ENCODE assay signal across 8 cellular contexts in genomic region chr1:50969611-50970507, GRCh38. TPM values are rescaled to one million over a fixed set of nuclear protein-coding genes. Genes with fewer than 3 reads are reported as not detected.
DNase-seq lines count a peak whose midpoint lies in the region; ATAC-seq and TF ChIP-seq lines count a peak whose summit lies in the region.

Gene CDKN2C, plus strand, starts transcription at chr1:50970245. Its CDS starts 124 bp downstream, at chr1:50970369.

- H3F3A ChIP-seq in PC-3 (ENCODE audit: low read length, unreplicated experiment), result no peaks in the 10 kb centered on the region

- peak; percentile 71 for TF ChIP-seq POLR2A in transverse colon (IDR thresholded peaks at IDR 0.05)

- CTCF ChIA-PET in PC-3 (lab: Charles Lee), result interaction anchor here (0.6 to 1.0 kb wide), 2 partner anchors 41 to 119 kb away, joined by 3 read pairs; no protein-coding TSS in a partner anchor
- CTCF ChIA-PET in naive thymus-derived CD4-positive, alpha-beta T cell (lab: Charles Lee), result interaction anchor here (1.4 to 1.6 kb wide), 2 partner anchors 40 to 195 kb away, joined by 5 to 7 read pairs; no protein-coding TSS in a partner anchor

- no peaks in the 10 kb centered on the region for H3K9me3 Mint-ChIP-seq in activated T-helper 17 cell treated with anti-CD3 and anti-CD28 coated beads, Interleukin-2, amount 50 U/mL, for 72 hours
- no peaks in the 10 kb centered on the region for H3K9me3 Mint-ChIP-seq in naive thymus-derived CD4-positive, alpha-beta T cell

- H3K4me3 Mint-ChIP-seq in activated T-helper 17 cell treated with anti-CD3 and anti-CD28 coated beads, Interleukin-2, amount 50 U/mL, for 72 hours, result peak within 1 kb of the TSS; percentile 92
- H3K4me3 Mint-ChIP-seq in naive thymus-derived CD4-positive, alpha-beta T cell, result peak within 1 kb of the TSS; percentile 92 to 99 (median 98)

- H3K27ac Mint-ChIP-seq in activated T-helper 17 cell treated with anti-CD3 and anti-CD28 coated beads, Interleukin-2, amount 50 U/mL, for 72 hours, result peak within 1 kb of the TSS; percentile 88
- peak within 1 kb of the TSS; percentile 74 to 100 (median 91) for H3K27ac Mint-ChIP-seq in naive thymus-derived CD4-positive, alpha-beta T cell

- DNase-seq in EH (ENCODE audit: low read depth) (peak; percentile 96), PC-3 (peak; percentile 93), fibroblast of lung (ENCODE audit: low read depth in 2 of 2) (peak; percentile 79 to 90), transverse colon (peak; percentile 77)
- DNase-seq in naive thymus-derived CD4-positive, alpha-beta T cell, result peak; percentile 16 to 70 (median 51)

- no peaks in the 10 kb centered on the region for H3K9me3 ChIP-seq in PC-3 (ENCODE audit: low read length)
- no peaks in the 10 kb centered on the region for H3K9me3 ChIP-seq in fibroblast of lung (ENCODE audit: control insufficient read depth, insufficient read depth, low read depth, low read length)
- no peaks in the 10 kb centered on the region for H3K9me3 ChIP-seq in naive thymus-derived CD4-positive, alpha-beta T cell (ENCODE audit: control insufficient read depth in 2 of 3, low read length in 3 of 3)
- H3K9me3 ChIP-seq in transverse colon, result no peaks in the 10 kb centered on the region

- no peak within 1 kb of the TSS for H2AFZ ChIP-seq in KMS-11 (ENCODE audit: low read depth)
- H2AFZ ChIP-seq in PC-3 (ENCODE audit: low read length), result peak within 1 kb of the TSS; percentile 87
- H2AFZ ChIP-seq in fibroblast of lung (ENCODE audit: low read length), result peak within 1 kb of the TSS; percentile 74

- peak within 1 kb of the TSS; percentile 21; the same call in 1 of the 2 replicates for H3K4me2 ChIP-seq in KMS-11
- peak within 1 kb of the TSS; percentile 95 for H3K4me2 ChIP-seq in PC-3 (ENCODE audit: low read length)
- peak within 1 kb of the TSS; percentile 74 for H3K4me2 ChIP-seq in fibroblast of lung (ENCODE audit: extremely low read depth, insufficient read depth, low read length)

- no peak for TF ChIP-seq EP300 in transverse colon (IDR thresholded peaks at IDR 0.05; ENCODE audit: low read depth)

- peaks cover 13% of the 10 kb centered on the region for H3K27me3 Mint-ChIP-seq in activated T-helper 17 cell treated with anti-CD3 and anti-CD28 coated beads, Interleukin-2, amount 50 U/mL, for 72 hours
- H3K27me3 Mint-ChIP-seq in naive thymus-derived CD4-positive, alpha-beta T cell, result peaks cover 3 to 27% (median 11%) of the 10 kb centered on the region in 5 donors

- TF ChIP-seq CTCF in KMS-11 (conservative IDR thresholded peaks at IDR 0.05; ENCODE audit: low read depth, low read length), result no peak
- no peak for TF ChIP-seq CTCF in PC-3 (conservative IDR thresholded peaks at IDR 0.05; ENCODE audit: low read depth, low read length)
- TF ChIP-seq CTCF in fibroblast of lung (conservative IDR thresholded peaks at IDR 0.05 in 1 of 2, IDR thresholded peaks at IDR 0.05 in 1 of 2; ENCODE audit: low read depth in 1 of 2, low read length in 2 of 2), result peak in 1 of 2 donors; percentile 10
- TF ChIP-seq CTCF in transverse colon (IDR thresholded peaks at IDR 0.05), result peak in 1 of 5 experiments; percentile 10

- in situ Hi-C loops in transverse colon (cut with MboI; ENCODE audit: low pct_ligation_motif_present in 1 of 4, low pct_unique_long_range_greater_than_20kb in 1 of 4, low sequenced_read_pairs in 3 of 4), result no loop called here

- H3K79me2 ChIP-seq in KMS-11 (ENCODE audit: insufficient read depth, low read depth) (peaks cover 79% of the 10 kb centered on the region), PC-3 (ENCODE audit: low read length) (peaks cover 81% of the 10 kb centered on the region), fibroblast of lung (ENCODE audit: control insufficient read depth, insufficient read depth, low read length) (peaks cover 60% of the 10 kb centered on the region)

- H3K36me3 Mint-ChIP-seq in activated T-helper 17 cell treated with anti-CD3 and anti-CD28 coated beads, Interleukin-2, amount 50 U/mL, for 72 hours (ENCODE audit: low read depth), result peaks cover 21% of the 10 kb centered on the region
- H3K36me3 Mint-ChIP-seq in naive thymus-derived CD4-positive, alpha-beta T cell, result peaks cover 0 to 15% (median 0%) of the 10 kb centered on the region in 5 donors

- H3K27ac ChIP-seq in KMS-11 (peak within 1 kb of the TSS; percentile 99), PC-3 (ENCODE audit: low read length) (peak within 1 kb of the TSS; percentile 84), fibroblast of lung (ENCODE audit: insufficient read depth, low read length) (peak within 1 kb of the TSS; percentile 90), transverse colon (peak within 1 kb of the TSS; percentile 97 to 99 (median 98))
- H3K27ac ChIP-seq in naive thymus-derived CD4-positive, alpha-beta T cell (ENCODE audit: low read depth, low read length), result peak within 1 kb of the TSS; percentile 96

- H3K36me3 ChIP-seq in KMS-11 (ENCODE audit: insufficient read depth) (peaks cover 10% of the 10 kb centered on the region; the same call in 1 of the 2 replicates), PC-3 (ENCODE audit: low read depth, low read length) (no peaks in the 10 kb centered on the region), fibroblast of lung (ENCODE audit: control insufficient read depth, insufficient read depth, low read length) (no peaks in the 10 kb centered on the region), transverse colon (no peaks in the 10 kb centered on the region)
- H3K36me3 ChIP-seq in naive thymus-derived CD4-positive, alpha-beta T cell (ENCODE audit: control insufficient read depth in 2 of 3, insufficient read depth in 3 of 3, low read length in 3 of 3), result peaks cover 0 to 10% (median 0%) of the 10 kb centered on the region in 3 experiments

- 0 to 1% methylated on average over 9 to 30 of the region's 44 CpGs for whole genome bisulfite sequencing in transverse colon (ENCODE audit: low coverage in 1 of 2), 2 donors

- no peaks in the 10 kb centered on the region for H3K9me2 ChIP-seq in PC-3 (replicated peaks; ENCODE audit: low read length)

- peaks cover 10% of the 10 kb centered on the region for H3K4me1 Mint-ChIP-seq in activated T-helper 17 cell treated with anti-CD3 and anti-CD28 coated beads, Interleukin-2, amount 50 U/mL, for 72 hours
- H3K4me1 Mint-ChIP-seq in naive thymus-derived CD4-positive, alpha-beta T cell, result peaks cover 18 to 37% (median 26%) of the 10 kb centered on the region in 7 donors

- peak; percentile 30 for ATAC-seq in GM21825 (IDR thresholded peaks at IDR 0.05; ENCODE audit: unreplicated experiment)
- ATAC-seq in PC-3, result peak; percentile 59
- peak; percentile 60 for ATAC-seq in activated T-helper 17 cell treated with anti-CD3 and anti-CD28 coated beads, Interleukin-2, amount 50 U/mL, for 72 hours (replicated peaks)
- ATAC-seq in naive thymus-derived CD4-positive, alpha-beta T cell, result peak; percentile 34

- H4K20me1 ChIP-seq in KMS-11 (ENCODE audit: insufficient read depth) (no peaks in the 10 kb centered on the region), PC-3 (ENCODE audit: low read length) (no peaks in the 10 kb centered on the region; the same call in 1 of the 2 replicates), fibroblast of lung (ENCODE audit: control insufficient read depth, extremely low read depth, insufficient read depth, low read length) (no peaks in the 10 kb centered on the region)

- H3K27me3 ChIP-seq in KMS-11 (ENCODE audit: insufficient read depth, low read depth) (no peaks in the 10 kb centered on the region), PC-3 (ENCODE audit: low read length) (no peaks in the 10 kb centered on the region), fibroblast of lung (ENCODE audit: control insufficient read depth, insufficient read depth, low read length) (no peaks in the 10 kb centered on the region), transverse colon (no peaks in the 10 kb centered on the region)
- H3K27me3 ChIP-seq in naive thymus-derived CD4-positive, alpha-beta T cell (ENCODE audit: control insufficient read depth in 2 of 2, insufficient read depth in 2 of 2, low read length in 2 of 2), result no peaks in the 10 kb centered on the region

- intact Hi-C loops in PC-3 (cut with micrococcal nuclease) (loop anchor here (1.0 to 10.0 kb wide), 2 partner anchors 10 to 95 kb away; partner anchors contain the start of gene FAF1), transverse colon (cut with DNase I; ENCODE audit: low total_unique reads) (no loop called here)
- intact Hi-C loops in naive thymus-derived CD4-positive, alpha-beta T cell (cut with micrococcal nuclease), result loop anchor here (2.0 to 10.0 kb wide), 8 partner anchors 38 to 1435 kb away; partner anchors contain the start of genes NRDC (in 2 of the 2), BTF3L4 (in 1 of the 2), ORC1 (in 1 of the 2) and PRPF38A (in 1 of the 2)

- no peak within 1 kb of the TSS for H3K4me3 ChIP-seq in KMS-11 (IDR thresholded peaks at IDR 0.05; ENCODE audit: insufficient read depth, low read depth, low read length)
- H3K4me3 ChIP-seq in PC-3 (ENCODE audit: low read length), result peak within 1 kb of the TSS; percentile 93
- H3K4me3 ChIP-seq in fibroblast of lung (replicated peaks in 1 of 4; ENCODE audit: control extremely low read depth in 1 of 4, insufficient read depth in 1 of 4, low read depth in 3 of 4, low read length in 4 of 4), result peak within 1 kb of the TSS; percentile 83 to 98 (median 91)
- peak within 1 kb of the TSS; percentile 83 for H3K4me3 ChIP-seq in naive thymus-derived CD4-positive, alpha-beta T cell (ENCODE audit: low read length)
- H3K4me3 ChIP-seq in transverse colon, result peak within 1 kb of the TSS; percentile 86 to 92 (median 92)

- no peaks in the 10 kb centered on the region for H3K4me1 ChIP-seq in KMS-11 (ENCODE audit: low read depth, poor library complexity, severe bottlenecking)
- peaks cover 28% of the 10 kb centered on the region for H3K4me1 ChIP-seq in PC-3 (ENCODE audit: insufficient read depth, low read length)
- H3K4me1 ChIP-seq in fibroblast of lung (ENCODE audit: control insufficient read depth, extremely low read depth, insufficient read depth, low read length), result no peaks in the 10 kb centered on the region
- peaks cover 6 to 15% of the 10 kb centered on the region in 2 donors for H3K4me1 ChIP-seq in naive thymus-derived CD4-positive, alpha-beta T cell (ENCODE audit: control insufficient read depth in 2 of 2, insufficient read depth in 2 of 2, low read length in 2 of 2)
- H3K4me1 ChIP-seq in transverse colon, result peaks cover 0 to 39% (median 13%) of the 10 kb centered on the region in 4 donors

- H3K9ac ChIP-seq in KMS-11, result peak within 1 kb of the TSS; percentile 98
- peak within 1 kb of the TSS; percentile 93 for H3K9ac ChIP-seq in PC-3 (ENCODE audit: low read length)
- H3K9ac ChIP-seq in fibroblast of lung (ENCODE audit: insufficient read depth, low read length), result peak within 1 kb of the TSS; percentile 83

- POLR2A ChIA-PET in PC-3 (lab: Charles Lee; ENCODE audit: unreplicated experiment), result interaction anchor here (0.5 to 2.3 kb wide), 5 partner anchors 9 to 295 kb away, joined by 3 to 9 read pairs (median 4); no protein-coding TSS in a partner anchor
- POLR2A ChIA-PET in naive thymus-derived CD4-positive, alpha-beta T cell (lab: Charles Lee), result interaction anchor here (1.2 to 7.0 kb wide), 3 partner anchors 9 to 40 kb away, joined by 3 to 82 read pairs (median 31); partner anchors contain the start of gene FAF1

- TSS peak; percentile 80 for BruUV-seq in PC-3 (replicated peaks; lab: Mats Ljungman, UMichigan)

RNA-seq across cellular contexts. Expression of gene CDKN2C, which starts in this region (rescaled TPM):
- total RNA-seq in PC-3 (2014; rRNA removed), result 49.2 and 60.0 TPM in 2 replicates
- total RNA-seq in activated T-helper 17 cell treated with anti-CD3 and anti-CD28 coated beads, Interleukin-2, amount 50 U/mL, for 72 hours, result 10 to 100 TPM in 1 of 2 donors, 1 to 10 TPM in 1; 8.3 to 16.2 TPM
- 19.8 and 31.5 TPM in 2 replicates for total RNA-seq in fibroblast of lung
- 24.4 and 42.8 TPM in 2 replicates for polyA plus RNA-seq in fibroblast of lung
- 22.1 and 39.4 TPM in 2 replicates for polyA plus RNA-seq in fibroblast of lung (2012)
- polyA minus RNA-seq in fibroblast of lung (ENCODE audit: low replicate concordance), result 5.7 and 7.2 TPM in 2 replicates
- total RNA-seq in naive thymus-derived CD4-positive, alpha-beta T cell, result 10 to 100 TPM in 1 of 5 experiments, 1 to 10 TPM in 4; 3.3 to 40.3 (median 4.7) TPM
- polyA plus RNA-seq in naive thymus-derived CD4-positive, alpha-beta T cell, result 10 to 100 TPM in 1 of 2 donors, 1 to 10 TPM in 1; 8.2 to 10.2 TPM
- total RNA-seq in transverse colon, result 10 to 100 TPM in 1 of 4 donors, 1 to 10 TPM in 2, not detected in 1; 6.7 to 10.3 (median 7.4) TPM

Comparison
In these comparisons a context has a peak if more than half of its experiments do, and no peak if none do; other contexts are left out.
1. H3K4me2 ChIP-seq: peak in every context shown above with its lines; median percentile 95 in PC-3; 74 in fibroblast of lung; 21 in KMS-11.